In genomic region chr7:106964455-106964854, GRCh38 we compare ENCODE assay signal across 14 cellular contexts.
DNase-seq lines count a peak whose midpoint lies in the region; ATAC-seq and TF ChIP-seq lines count a peak whose summit lies in the region.
"Had no signal": no experiment of that assay in that cellular context is flagged by ENCODE, and none has a peak within 500 bp of the region (broad histone marks: within the 10 kb centered on the region; RNA-seq: fewer than 3 reads in every experiment).

No MANE protein-coding gene starts in this region.

- H3K27ac Mint-ChIP-seq in CD14-positive monocyte = no peak overlapping the region
- H3K27ac Mint-ChIP-seq: CD8-positive, alpha-beta T cell had no signal

- no peak overlapping the region for H3K4ac ChIP-seq in trophoblast cell (ENCODE audit: low read depth, low read length)

- H2BK120ac ChIP-seq in trophoblast cell (ENCODE audit: insufficient read depth, low read length, poor library complexity) = no peak overlapping the region

- no peak for ATAC-seq in HG03025 (IDR thresholded peaks at IDR 0.05; ENCODE audit: low FRiP score, unreplicated experiment)
- no peak for ATAC-seq in GM18505 (IDR thresholded peaks at IDR 0.05; ENCODE audit: unreplicated experiment)
- ATAC-seq: CD8-positive, alpha-beta T cell had no signal

- no peaks in the 10 kb centered on the region for H3K9me3 ChIP-seq in trophoblast cell (ENCODE audit: insufficient read depth, low read depth, low read length)
- H3K9me3 ChIP-seq: BE2C had no signal

- H4K12ac ChIP-seq in trophoblast cell (ENCODE audit: low read depth, low read length) = no peak overlapping the region

- H2BK5ac ChIP-seq in trophoblast cell (ENCODE audit: low read depth, low read length, poor library complexity) = no peak overlapping the region

- no peaks in the 10 kb centered on the region for H3K79me1 ChIP-seq in trophoblast cell (ENCODE audit: low read length)

- H2AK5ac ChIP-seq in trophoblast cell (ENCODE audit: low read length) = no peak overlapping the region

- no peak overlapping the region for H3K4me3 ChIP-seq in trophoblast cell (ENCODE audit: low read depth, low read length)

- intact Hi-C loops in CD14-positive monocyte (cut with micrococcal nuclease) = no loop called here

- H2AFZ ChIP-seq in trophoblast cell (ENCODE audit: insufficient read depth, low read length, poor library complexity) = no peak overlapping the region

- H3K4me2 ChIP-seq in trophoblast cell (ENCODE audit: low read length) = no peak overlapping the region

- H3K9me3 Mint-ChIP-seq in CD14-positive monocyte = peaks cover 0 to 4% (median 0%) of the 10 kb centered on the region in 7 donors
- H3K9me3 Mint-ChIP-seq: CD8-positive, alpha-beta T cell had no signal

- no peak overlapping the region for H3K27ac ChIP-seq in trophoblast cell (ENCODE audit: low read depth, low read length)

- no peaks in the 10 kb centered on the region for H3K36me3 Mint-ChIP-seq in CD14-positive monocyte
- H3K36me3 Mint-ChIP-seq: CD8-positive, alpha-beta T cell had no signal

- H3K18ac ChIP-seq in trophoblast cell (ENCODE audit: low read length) = no peak overlapping the region

- H4K91ac ChIP-seq in trophoblast cell (ENCODE audit: low read depth, low read length) = no peak overlapping the region

- TF ChIP-seq POLR2A in erythroblast (IDR thresholded peaks at IDR 0.05; ENCODE audit: low read length) (no peak), GM18505 (IDR thresholded peaks at IDR 0.05; ENCODE audit: borderline replicate concordance, extremely low read depth, insufficient read depth, insufficient read length) (no peak)

- no peaks in the 10 kb centered on the region for H3K27me3 ChIP-seq in trophoblast cell (ENCODE audit: insufficient read depth, low read length)
- H3K27me3 ChIP-seq: BE2C had no signal

- no CpG with 5 or more reads among the region's 2 CpGs for WGBS in trophoblast cell (ENCODE audit: extremely low coverage, insufficient coverage, insufficient read length)

- H3K27me3 Mint-ChIP-seq in CD14-positive monocyte (ENCODE audit: low read depth in 3 of 3) = peaks cover 1 to 3% (median 2%) of the 10 kb centered on the region in 3 donors

- H4K8ac ChIP-seq in trophoblast cell (ENCODE audit: low read depth, low read length) = no peak overlapping the region

- H3K14ac ChIP-seq in trophoblast cell (ENCODE audit: low read length) = no peak overlapping the region

- H3K79me2 ChIP-seq in trophoblast cell (ENCODE audit: control insufficient read depth, insufficient read depth, low read length, poor library complexity) = no peaks in the 10 kb centered on the region

- no peak overlapping the region for H3K23ac ChIP-seq in trophoblast cell (ENCODE audit: low read length)

- TF ChIP-seq CTCF in CD14-positive monocyte (IDR thresholded peaks at IDR 0.05) = no peak

- H3K36me3 ChIP-seq in trophoblast cell (ENCODE audit: control insufficient read depth in 1 of 2, insufficient read depth in 2 of 2, low read length in 2 of 2) = no peaks in the 10 kb centered on the region
- H3K36me3 ChIP-seq: BE2C had no signal

- no peak overlapping the region for H3K4me3 Mint-ChIP-seq in CD14-positive monocyte
- H3K4me3 Mint-ChIP-seq: CD8-positive, alpha-beta T cell had no signal

- H3K4me1 ChIP-seq in trophoblast cell (ENCODE audit: control insufficient read depth in 1 of 2, insufficient read depth in 2 of 2, low read length in 2 of 2) = no peaks in the 10 kb centered on the region

- peaks cover 2% of the 10 kb centered on the region for H3K4me1 Mint-ChIP-seq in CD14-positive monocyte

- no peak overlapping the region for H3K9ac ChIP-seq in trophoblast cell (ENCODE audit: low read length)

- no peak overlapping the region for H2BK12ac ChIP-seq in trophoblast cell (ENCODE audit: low read length)

- DNase-seq in NCI-H1105 (lab: John Stamatoyannopoulos, UW) (peak; percentile 6), NCI-H187 treated with DMSO at 0.1 percent for 48 hours (lab: John Stamatoyannopoulos, UW) (peak; percentile 29), NCI-H748 (lab: John Stamatoyannopoulos, UW; ENCODE audit: unreplicated experiment) (peak; percentile 96), erythroblast (lab: John Stamatoyannopoulos, UW) (peak; percentile 11 to 45), CD14-positive monocyte (ENCODE audit: low spot score) (no peak), trophoblast cell (no peak)
- DNase-seq: BE2C; CD8-positive, alpha-beta T cell; EL; Kasumi-1; NCI-H510A; T-helper 1 cell had no signal

Comparison
In these comparisons a context has a peak if more than half of its experiments do, and no peak if none do; other contexts are left out.
1. DNase-seq: peak in NCI-H1105 (single experiment), NCI-H187 treated with DMSO at 0.1 percent for 48 hours (single experiment), NCI-H748 (single experiment) and erythroblast (2 of 2); none in CD14-positive monocyte (single experiment) and trophoblast cell (0 of 2).